In the genomic region with DNA sequence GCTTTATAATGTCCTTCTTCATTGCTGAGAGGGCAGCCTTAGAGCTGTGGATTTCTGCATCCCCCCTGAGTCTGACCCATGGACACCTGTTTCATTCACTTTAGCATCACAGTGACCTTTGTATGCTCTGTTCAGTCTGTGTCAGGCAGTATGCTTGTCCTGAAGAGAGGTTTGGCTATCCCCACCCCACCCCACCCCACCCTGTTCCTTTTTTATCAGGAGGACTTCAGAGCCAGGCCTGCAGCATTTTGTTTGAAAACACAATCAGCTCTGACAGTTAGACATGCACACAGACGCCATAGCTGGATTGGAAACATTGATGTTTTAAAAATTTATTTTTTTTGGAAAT, we compare ENCODE assay signal across 28 cellular contexts.
"Had no signal": no experiment of that assay in that cellular context is flagged by ENCODE, and none has a peak within 500 bp of the region (broad histone marks: within the 10 kb centered on the region; RNA-seq: fewer than 3 reads in every experiment).

No MANE protein-coding gene starts in this region.

- H3K4me3 ChIP-seq: heart right ventricle, hepatocyte, left lung, lower lobe of right lung, pancreas, skin epidermis, stomach, testis, thyroid gland, transverse colon, upper lobe of left lung, vagina had no signal

- H3K36me3 ChIP-seq: heart right ventricle, left lung, lower lobe of right lung, pancreas, stomach, thyroid gland, transverse colon, upper lobe of left lung, vagina had no signal

- H3K27ac ChIP-seq: heart right ventricle, hepatocyte, left lung, lower lobe of right lung, pancreas, skin epidermis, stomach, testis, thyroid gland, transverse colon, upper lobe of left lung, vagina had no signal

- H3K4me2 ChIP-seq: hepatocyte had no signal

- H2AFZ ChIP-seq: hepatocyte had no signal

- H3K27ac Mint-ChIP-seq: natural killer cell; nephron progenitor cell; stimulated activated naive B cell treated with anti-CD40 and anti-IgM and Interleukin-4, amounts not matched to agents 10 μg/mL and 1 μg/mL and 100 μg/mL, for 72 hours had no signal

- DNase-seq: heart right ventricle; kidney glomerular epithelial cell; left cardiac atrium; left lung; lower lobe of right lung; mammary epithelial cell; mesenchymal stem cell; naive B cell; natural killer cell; nephron progenitor cell; nucleus accumbens; pancreas; retina; right cardiac atrium; stimulated activated CD4-positive, alpha-beta T cell treated with anti-CD3 and anti-CD28 coated beads, Interleukin-12 subunit alpha, Interleukin-12 subunit beta, amount 100 ng/mL, for 4 hours; stimulated activated CD4-positive, alpha-beta T cell treated with anti-CD3 and anti-CD28 coated beads, Interleukin-15, amount 100 ng/mL, for 24 hours; stimulated activated CD4-positive, alpha-beta T cell treated with anti-CD3 and anti-CD28 coated beads, Interleukin-2, amount 100 ng/mL, for 24 hours; stimulated activated CD4-positive, alpha-beta T cell treated with anti-CD3 and anti-CD28 coated beads, Interleukin-4, amount 100 ng/mL, for 1 hour; stimulated activated naive B cell treated with anti-CD40 and anti-IgM and Interleukin-4, amounts not matched to agents 10 μg/mL and 1 μg/mL and 100 μg/mL, for 72 hours; stimulated activated naive CD8-positive, alpha-beta T cell treated with anti-CD3 and anti-CD28 coated beads, Interleukin-15, Interleukin-2, amounts not matched to agents 100 U/mL and 50 U/mL, for 24 hours; stomach; testis; thyroid gland; transverse colon; upper lobe of left lung had no signal

- H3K4me1 Mint-ChIP-seq: naive B cell; natural killer cell; stimulated activated naive B cell treated with anti-CD40 and anti-IgM and Interleukin-4, amounts not matched to agents 10 μg/mL and 1 μg/mL and 100 μg/mL, for 72 hours had no signal

- H3K9me3 ChIP-seq: heart right ventricle, left lung, lower lobe of right lung, pancreas, stomach, testis, thyroid gland, transverse colon, upper lobe of left lung, vagina had no signal

- H3K36me3 Mint-ChIP-seq: naive B cell; natural killer cell; stimulated activated naive B cell treated with anti-CD40 and anti-IgM and Interleukin-4, amounts not matched to agents 10 μg/mL and 1 μg/mL and 100 μg/mL, for 72 hours had no signal

- H3K79me2 ChIP-seq: hepatocyte had no signal

- H3K4me1 ChIP-seq: heart right ventricle, left lung, lower lobe of right lung, pancreas, stomach, testis, upper lobe of left lung had no signal

- H3K27me3 ChIP-seq: heart right ventricle, hepatocyte, left lung, pancreas, stomach, testis, thyroid gland, transverse colon, upper lobe of left lung, vagina had no signal

- H3K9me3 Mint-ChIP-seq: natural killer cell; nephron progenitor cell; stimulated activated naive B cell treated with anti-CD40 and anti-IgM and Interleukin-4, amounts not matched to agents 10 μg/mL and 1 μg/mL and 100 μg/mL, for 72 hours had no signal

- H3K4me3 Mint-ChIP-seq: naive B cell; natural killer cell; nephron progenitor cell; stimulated activated naive B cell treated with anti-CD40 and anti-IgM and Interleukin-4, amounts not matched to agents 10 μg/mL and 1 μg/mL and 100 μg/mL, for 72 hours had no signal
